Comparison of ENCODE assay signal across 8 cellular contexts in the genomic region with DNA sequence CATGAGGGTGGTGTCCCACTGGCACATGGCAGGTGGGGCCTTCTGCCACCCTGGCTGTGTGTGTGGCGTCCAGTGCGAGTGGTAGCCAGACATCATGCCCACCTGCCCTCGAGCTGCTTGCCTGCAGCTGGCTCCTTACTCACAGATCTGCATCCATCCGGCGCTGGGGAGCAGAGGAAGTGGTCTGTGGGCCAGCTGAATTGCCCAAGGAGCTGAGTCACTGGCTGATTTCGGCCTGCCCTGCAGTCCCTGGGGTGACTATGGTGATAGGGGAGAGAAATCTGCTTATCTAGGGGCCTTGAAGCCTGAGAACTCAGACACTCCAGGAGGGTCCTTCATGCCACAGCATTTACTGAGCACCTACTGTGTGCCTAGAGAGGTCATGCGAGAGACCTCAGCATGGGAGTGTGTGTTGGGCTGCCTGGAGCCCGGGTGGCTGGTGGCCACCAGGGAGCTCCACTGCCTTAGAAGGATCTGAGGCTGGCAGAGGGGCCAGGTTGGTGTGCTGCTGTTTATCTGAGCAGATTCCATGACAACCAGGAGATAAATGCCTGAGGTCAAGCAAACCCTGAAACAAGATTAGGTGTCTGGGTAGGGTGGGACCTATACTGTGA. TPM values are rescaled to one million over a fixed set of nuclear protein-coding genes. Genes with fewer than 3 reads are reported as not detected.
DNase-seq lines count a peak whose midpoint lies in the region; ATAC-seq and TF ChIP-seq lines count a peak whose summit lies in the region.

No MANE protein-coding gene starts in this region.

- no peaks in the 10 kb centered on the region for H3K9me3 Mint-ChIP-seq in CD4-positive, alpha-beta T cell

- intact Hi-C loops in CD4-positive, alpha-beta T cell (cut with DNase I, micrococcal nuclease), result loop anchor here in 1 of 2 experiments (1.0 to 2.0 kb wide), 2 partner anchors 30 to 46 kb away; no protein-coding TSS in a partner anchor

- H3K27me3 ChIP-seq in CD4-positive, alpha-beta T cell (ENCODE audit: control insufficient read depth, insufficient read depth, low read length), result no peaks in the 10 kb centered on the region
- no peaks in the 10 kb centered on the region for H3K27me3 ChIP-seq in kidney epithelial cell (ENCODE audit: control insufficient read depth, insufficient read depth, low read length)

- H3K27me3 Mint-ChIP-seq in CD4-positive, alpha-beta T cell, result no peaks in the 10 kb centered on the region

- in situ Hi-C loops in astrocyte of the spinal cord (cut with HindIII; ENCODE audit: low sequenced_read_pairs), result no loop called here

- CTCF ChIA-PET in CD4-positive, alpha-beta T cell (lab: Charles Lee), result interaction anchor here (0.9 to 2.4 kb wide), 14 partner anchors 9 to 74 kb away, joined by 3 to 12 read pairs (median 6); partner anchors contain the start of gene IRF1

- peak overlapping the region; percentile 77 for H3K4me3 Mint-ChIP-seq in CD4-positive, alpha-beta T cell

- POLR2A ChIA-PET in CD4-positive, alpha-beta T cell (lab: Charles Lee), result interaction anchor here (0.6 to 20.0 kb wide), 12 partner anchors 11 to 73 kb away, joined by 3 to 645 read pairs (median 22); partner anchors contain the start of gene IRF1

- no peak for TF ChIP-seq CTCF in CD4-positive, alpha-beta T cell (IDR thresholded peaks at IDR 0.05)
- TF ChIP-seq CTCF in astrocyte of the spinal cord (IDR thresholded peaks at IDR 0.05; ENCODE audit: low read depth, low read length) (peak; percentile 54), kidney epithelial cell (IDR thresholded peaks at IDR 0.05; ENCODE audit: insufficient read depth, low read length, poor library complexity, severe bottlenecking) (peak; percentile 69)

- peak overlapping the region; percentile 93 for H3K27ac Mint-ChIP-seq in CD4-positive, alpha-beta T cell

- ATAC-seq in CD4-positive, alpha-beta T cell (ENCODE audit: poor library complexity), result peak; percentile 32
- peak; percentile 35 for ATAC-seq in GM19463 (IDR thresholded peaks at IDR 0.05; ENCODE audit: unreplicated experiment)

- peak overlapping the region; percentile 78 for H3K27ac ChIP-seq in CD4-positive, alpha-beta T cell (ENCODE audit: low read depth, low read length)

- H3K9me3 ChIP-seq in CD4-positive, alpha-beta T cell (ENCODE audit: control insufficient read depth, low read length), result no peaks in the 10 kb centered on the region

- peaks cover 47% of the 10 kb centered on the region for H3K36me3 Mint-ChIP-seq in CD4-positive, alpha-beta T cell (ENCODE audit: low read depth)

- H3K36me3 ChIP-seq in kidney epithelial cell (ENCODE audit: control insufficient read depth, insufficient read depth, low read length), result no peaks in the 10 kb centered on the region

- H3K4me1 Mint-ChIP-seq in CD4-positive, alpha-beta T cell (ENCODE audit: low read depth), result peaks cover 97% of the 10 kb centered on the region

- H3K4me3 ChIP-seq in astrocyte of the spinal cord (ENCODE audit: low read depth, low read length) (no peak overlapping the region), kidney epithelial cell (ENCODE audit: low read depth, low read length) (no peak overlapping the region)

- peak; percentile 20 to 60 (median 51) for DNase-seq in CD4-positive, alpha-beta T cell
- DNase-seq in HUDEP-2 (lab: John Stamatoyannopoulos, UW; ENCODE audit: unreplicated experiment in 76 of 76), result peak in 68 of 76 experiments; percentile 10 to 82 (median 50)
- DNase-seq in T-helper 22 cell (ENCODE audit: low read depth), result peak; percentile 53
- peak; percentile 91 for DNase-seq in astrocyte of the spinal cord (ENCODE audit: low read depth, low spot score)
- peak; percentile 89 for DNase-seq in kidney epithelial cell (ENCODE audit: low read depth)
- peak; percentile 53 to 66 for DNase-seq in stimulated activated CD4-positive, alpha-beta T cell treated with anti-CD3 and anti-CD28 coated beads, Interleukin-4, amount 100 ng/mL, for 48 hours (ENCODE audit: low read depth in 2 of 2)
- DNase-seq in NCI-H2227 treated with DMSO at 0.1 percent for 48 hours (lab: John Stamatoyannopoulos, UW), result no peak

RNA-seq across cellular contexts. Expression of gene SLC22A5, which starts 57.1 kb away (rescaled TPM):
- 1 to 10 TPM; 4.3 to 4.5 TPM for total RNA-seq in CD4-positive, alpha-beta T cell
- 13.2 and 19.1 TPM in 2 replicates for total RNA-seq in kidney epithelial cell
